In the genomic region with DNA sequence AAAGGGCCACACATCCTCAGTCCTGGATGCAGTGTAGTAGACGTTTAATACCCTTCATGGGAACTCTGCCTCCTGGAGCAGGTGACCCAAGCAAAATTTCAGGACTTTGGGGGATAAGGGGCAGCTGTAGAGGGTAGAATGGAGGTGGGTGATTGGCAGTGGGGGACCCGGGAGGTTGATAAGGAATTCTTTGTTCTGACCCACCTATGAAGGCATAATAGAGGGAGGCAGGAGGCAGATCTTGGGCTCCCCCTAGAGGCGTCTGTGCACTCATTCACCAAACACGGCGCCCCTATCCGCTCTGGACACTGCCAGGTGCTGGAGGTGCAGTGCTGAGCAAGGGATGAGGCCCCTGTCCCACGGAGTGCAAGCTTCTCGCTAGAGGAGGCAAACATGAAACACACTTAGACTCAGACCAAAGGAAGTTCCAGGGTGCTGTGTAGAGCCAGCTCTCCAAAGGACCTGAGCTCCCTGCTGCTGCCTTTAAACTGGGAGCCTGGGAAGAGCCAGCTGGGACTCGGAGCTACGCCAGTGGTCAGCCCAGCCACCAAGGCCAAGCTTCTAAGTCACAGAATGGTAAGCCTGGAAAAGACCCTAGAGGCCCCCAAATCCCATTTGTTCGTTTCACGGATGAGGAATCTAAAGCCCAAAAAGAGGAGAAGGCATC, we compare ENCODE assay signal across 8 cellular contexts. TPM values are rescaled to one million over a fixed set of nuclear protein-coding genes. Genes with fewer than 3 reads are reported as not detected.
DNase-seq lines count a peak whose midpoint lies in the region; ATAC-seq and TF ChIP-seq lines count a peak whose summit lies in the region.

No MANE protein-coding gene starts in this region.

- H3K36me3 Mint-ChIP-seq in activated CD4-positive, alpha-beta memory T cell treated with anti-CD3 and anti-CD28 coated beads for 36 hours: peaks cover 5% of the 10 kb centered on the region

- no peaks in the 10 kb centered on the region for H3K9me3 Mint-ChIP-seq in activated CD4-positive, alpha-beta memory T cell treated with anti-CD3 and anti-CD28 coated beads for 36 hours

- POLR2A ChIA-PET in BJ (lab: Charles Lee): no interaction called here
- POLR2A ChIA-PET in activated CD4-positive, alpha-beta memory T cell treated with anti-CD3 and anti-CD28 coated beads for 36 hours (lab: Charles Lee): no interaction called here

- H3K27me3 ChIP-seq in BJ (ENCODE audit: control insufficient read depth, insufficient read depth, low read length) (no peaks in the 10 kb centered on the region), muscle layer of colon (ENCODE audit: control insufficient read depth in 1 of 2, insufficient read depth in 2 of 2, low read length in 2 of 2) (no peaks in the 10 kb centered on the region)
- no peaks in the 10 kb centered on the region for H3K27me3 ChIP-seq in effector memory CD4-positive, alpha-beta T cell (replicated peaks; ENCODE audit: control insufficient read depth, insufficient read depth, low read length, poor library complexity, severe bottlenecking)

- peaks cover 2% of the 10 kb centered on the region for H3K4me1 Mint-ChIP-seq in activated CD4-positive, alpha-beta memory T cell treated with anti-CD3 and anti-CD28 coated beads for 36 hours (ENCODE audit: low read depth)

- no peaks in the 10 kb centered on the region for H3K4me1 ChIP-seq in effector memory CD4-positive, alpha-beta T cell (ENCODE audit: control insufficient read depth, insufficient read depth, low read length, poor library complexity, severe bottlenecking)
- H3K4me1 ChIP-seq in muscle layer of colon (ENCODE audit: insufficient read depth, low read length): peaks cover 35% of the 10 kb centered on the region

- no peak for DNase-seq in BJ (ENCODE audit: low read depth)
- DNase-seq in NCI-H748 (lab: John Stamatoyannopoulos, UW; ENCODE audit: unreplicated experiment): peak; percentile 66
- DNase-seq in activated CD4-positive, alpha-beta memory T cell treated with anti-CD3 and anti-CD28 coated beads for 36 hours: peak; percentile 77
- DNase-seq in effector memory CD4-positive, alpha-beta T cell: peak; percentile 36 to 58 (median 41)
- peak; percentile 22 to 76 (median 52) for DNase-seq in stimulated activated naive CD4-positive, alpha-beta T cell (lab: John Stamatoyannopoulos, UW)

- intact Hi-C loops in activated CD4-positive, alpha-beta memory T cell treated with anti-CD3 and anti-CD28 coated beads for 36 hours (cut with micrococcal nuclease): loop anchor here (1.0 kb wide), 1 partner anchor 54 kb away; no protein-coding TSS in a partner anchor

- peak; percentile 88 for TF ChIP-seq CTCF in BJ (IDR thresholded peaks at IDR 0.05; ENCODE audit: insufficient read depth, low read depth, low read length)

- H3K36me3 ChIP-seq in BJ (ENCODE audit: control insufficient read depth, insufficient read depth, low read length): no peaks in the 10 kb centered on the region; the same call in 1 of the 2 replicates
- H3K36me3 ChIP-seq in effector memory CD4-positive, alpha-beta T cell (ENCODE audit: control insufficient read depth, insufficient read depth, low read length): no peaks in the 10 kb centered on the region
- H3K36me3 ChIP-seq in muscle layer of colon (ENCODE audit: insufficient read depth, low read length): no peaks in the 10 kb centered on the region

- CTCF ChIA-PET in BJ (lab: Yijun Ruan, JAX): interaction anchor here (0.6 to 17.0 kb wide), 35 partner anchors 8 to 1859 kb away, joined by 3 to 289 read pairs (median 5); a partner anchor contains a TSS
- CTCF ChIA-PET in activated CD4-positive, alpha-beta memory T cell treated with anti-CD3 and anti-CD28 coated beads for 36 hours (lab: Charles Lee): interaction anchor here (0.5 to 10.0 kb wide), 31 partner anchors 10 to 209 kb away, joined by 3 to 289 read pairs (median 4); a partner anchor contains a TSS

- H3K27ac Mint-ChIP-seq in activated CD4-positive, alpha-beta memory T cell treated with anti-CD3 and anti-CD28 coated beads for 36 hours: no peak overlapping the region

- ATAC-seq in GM19035 (IDR thresholded peaks at IDR 0.05; ENCODE audit: unreplicated experiment) (peak; percentile 82), HG03175 (IDR thresholded peaks at IDR 0.05; ENCODE audit: unreplicated experiment) (peak; percentile 79)

- H3K27ac ChIP-seq in effector memory CD4-positive, alpha-beta T cell (ENCODE audit: insufficient read depth, low read length, poor library complexity, severe bottlenecking): no peak overlapping the region
- H3K27ac ChIP-seq in muscle layer of colon (ENCODE audit: low read depth, low read length): peak overlapping the region; percentile 50

- H3K4me3 Mint-ChIP-seq in activated CD4-positive, alpha-beta memory T cell treated with anti-CD3 and anti-CD28 coated beads for 36 hours: no peak overlapping the region

- no peak overlapping the region for H3K9ac ChIP-seq in muscle layer of colon (ENCODE audit: low read length)

- no peaks in the 10 kb centered on the region for H3K9me3 ChIP-seq in effector memory CD4-positive, alpha-beta T cell (ENCODE audit: control insufficient read depth, low read length)
- no peaks in the 10 kb centered on the region for H3K9me3 ChIP-seq in muscle layer of colon (ENCODE audit: low read length)

- H3K27me3 Mint-ChIP-seq in activated CD4-positive, alpha-beta memory T cell treated with anti-CD3 and anti-CD28 coated beads for 36 hours: no peaks in the 10 kb centered on the region

- H3K4me3 ChIP-seq in BJ (ENCODE audit: low read depth, low read length) (no peak overlapping the region), muscle layer of colon (ENCODE audit: low read depth in 1 of 2, low read length in 2 of 2) (no peak overlapping the region)
- no peak overlapping the region for H3K4me3 ChIP-seq in effector memory CD4-positive, alpha-beta T cell (ENCODE audit: insufficient read depth, low read depth, low read length, poor library complexity, severe bottlenecking)

RNA-seq across cellular contexts. Expression of a gene that starts 7.7 kb away (rescaled TPM):
- 0.49 and 0.90 TPM in 2 replicates for polyA plus RNA-seq in BJ (2011; rRNA removed)
- polyA minus RNA-seq in BJ (2011; rRNA and poly(A)+ RNA removed): 0.93 and 1.1 TPM in 2 replicates
- total RNA-seq in activated CD4-positive, alpha-beta memory T cell treated with anti-CD3 and anti-CD28 coated beads for 36 hours: not detected

RNA-seq across cellular contexts. Expression of a gene that starts 13.6 kb away (rescaled TPM):
- 10.2 and 12.8 TPM in 2 replicates for polyA plus RNA-seq in BJ (2011; rRNA removed)
- polyA minus RNA-seq in BJ (2011; rRNA and poly(A)+ RNA removed): 3.3 and 7.9 TPM in 2 replicates
- total RNA-seq in activated CD4-positive, alpha-beta memory T cell treated with anti-CD3 and anti-CD28 coated beads for 36 hours: 10 to 100 TPM; 21.8 to 24.0 TPM

RNA-seq across cellular contexts. Expression of a gene that starts 26.1 kb away (rescaled TPM):
- 17.1 and 18.0 TPM in 2 replicates for polyA plus RNA-seq in BJ (2011; rRNA removed)
- 16.6 and 21.9 TPM in 2 replicates for polyA minus RNA-seq in BJ (2011; rRNA and poly(A)+ RNA removed)
- total RNA-seq in activated CD4-positive, alpha-beta memory T cell treated with anti-CD3 and anti-CD28 coated beads for 36 hours: 10 to 100 TPM; 32.9 to 37.2 TPM
